In genomic region chr21:25607812-25608737, GRCh38 we compare ENCODE assay signal across 8 cellular contexts. TPM values are rescaled to one million over a fixed set of nuclear protein-coding genes. Genes with fewer than 3 reads are reported as not detected.
DNase-seq lines count a peak whose midpoint lies in the region; ATAC-seq, FAIRE-seq and TF ChIP-seq lines count a peak whose summit lies in the region.

No MANE protein-coding gene starts in this region.

- no peak for TF ChIP-seq EP300 in HepG2 (IDR thresholded peaks at IDR 0.05; ENCODE audit: low read depth in 2 of 2, low read length in 2 of 2)
- no peak for TF ChIP-seq EP300 in HepG2 (CRISPR knock-in tag; IDR thresholded peaks at IDR 0.05; ENCODE audit: borderline replicate concordance)

- H3K4me3 ChIP-seq in BJ (ENCODE audit: low read depth, low read length): peak overlapping the region; percentile 78
- H3K4me3 ChIP-seq in dorsolateral prefrontal cortex: peak overlapping the region; percentile 66 to 99 (median 87)
- peak overlapping the region; percentile 92 to 99 (median 98) for H3K4me3 ChIP-seq in HepG2 (replicated peaks in 1 of 3; ENCODE audit: insufficient read depth in 1 of 3, low read depth in 2 of 3, low read length in 3 of 3)

- intact Hi-C loops in dorsolateral prefrontal cortex (cut with DNase I) (loop anchor here (1.0 to 10.0 kb wide), 7 partner anchors 101 to 1234 kb away; partner anchors contain the start of genes ATP5PF (in 1 of the 2) and GABPA (in 1 of the 2)), HepG2 (cut with micrococcal nuclease; ENCODE audit: unreplicated experiment) (loop anchor here (1.0 kb wide), 5 partner anchors 31 to 254 kb away; partner anchors contain the start of gene JAM2)

- ATAC-seq in HG03439 (IDR thresholded peaks at IDR 0.05; ENCODE audit: unreplicated experiment) (peak; percentile 86), HepG2 (peak; percentile 88)

- no peak for TF ChIP-seq POLR2A in HepG2 (IDR thresholded peaks at IDR 0.05; ENCODE audit: insufficient read depth in 1 of 2, low read depth in 2 of 2, low read length in 2 of 2)

- DNase-seq in BJ (ENCODE audit: low read depth) (peak; percentile 10), GM19239 (ENCODE audit: insufficient read length, low spot score) (peak; percentile 48), NCI-H510A (lab: John Stamatoyannopoulos, UW) (peak; percentile 46), dorsolateral prefrontal cortex (peak; percentile 69 to 87 (median 80)), HepG2 (ENCODE audit: low spot score) (peak; percentile 69)
- peak; percentile 46 to 70 for DNase-seq in activated CD4-positive, alpha-beta T cell treated with anti-CD3 and anti-CD28 coated beads, Interleukin-2, amount 50 U/mL, for 24 hours (ENCODE audit: low read depth in 1 of 2, low spot score in 1 of 2)
- peak; percentile 63 to 73 for DNase-seq in stimulated activated CD4-positive, alpha-beta T cell treated with anti-CD3 and anti-CD28 coated beads, Interleukin-2, amount 100 ng/mL, for 48 hours

- H4K20me1 ChIP-seq in HepG2 (ENCODE audit: insufficient read depth, low read length): no peaks in the 10 kb centered on the region

- peaks cover 18% of the 10 kb centered on the region for H3K79me2 ChIP-seq in HepG2 (ENCODE audit: insufficient read depth, low read length)

- peak overlapping the region; percentile 100 for H2AFZ ChIP-seq in HepG2 (ENCODE audit: low read length)

- CTCF ChIA-PET in BJ (lab: Yijun Ruan, JAX) (interaction anchor here (0.5 to 3.4 kb wide), 29 partner anchors 9 to 1123 kb away, joined by 3 to 40 read pairs (median 4); partner anchors contain the start of genes ATP5PF, GABPA and JAM2), HepG2 (lab: Yijun Ruan, JAX; ENCODE audit: low intra/inter-chr PET ratio, low total read pairs) (interaction anchor here (0.6 to 4.7 kb wide), 6 partner anchors 31 to 1109 kb away, joined by 4 to 41 read pairs (median 8); partner anchors contain the start of gene JAM2)

- peak overlapping the region in 54 of 59 donors; percentile 35 to 92 (median 80) for H3K27ac ChIP-seq in dorsolateral prefrontal cortex
- H3K27ac ChIP-seq in HepG2 (ENCODE audit: extremely low read length, insufficient read depth, low read length): no peak overlapping the region

- POLR2A ChIA-PET in BJ (lab: Charles Lee): no interaction called here
- POLR2A ChIA-PET in HepG2 (lab: Yijun Ruan, JAX): interaction anchor here (2.3 kb wide), 1 partner anchor 127 kb away, joined by 9 read pairs; the partner anchor contains the start of genes ATP5PF and GABPA

- TF ChIP-seq RAD21 in HepG2 (CRISPR knock-in tag; IDR thresholded peaks at IDR 0.05): peak; percentile 85

- H3K27me3 ChIP-seq in BJ (ENCODE audit: control insufficient read depth, insufficient read depth, low read length) (no peaks in the 10 kb centered on the region), dorsolateral prefrontal cortex (no peaks in the 10 kb centered on the region), HepG2 (ENCODE audit: control insufficient read depth in 1 of 2, insufficient read depth in 2 of 2, low read length in 2 of 2) (no peaks in the 10 kb centered on the region; a peak in 1 of 5 replicates)

- peak; percentile 98 for FAIRE-seq in GM19239 (lab: Jason Lieb, UNC)
- peak; percentile 53 for FAIRE-seq in HepG2 (lab: Jason Lieb, UNC)

- no TSS peak for BruUV-seq in HepG2 (replicated peaks; lab: Mats Ljungman, UMichigan)

- TF ChIP-seq CTCF in BJ (IDR thresholded peaks at IDR 0.05; ENCODE audit: insufficient read depth, low read depth, low read length) (peak; percentile 86), dorsolateral prefrontal cortex (IDR thresholded peaks at IDR 0.05 in 54 of 56, conservative IDR thresholded peaks at IDR 0.05 in 2 of 56; ENCODE audit: low read depth in 1 of 56, partially characterized antibody in 56 of 56) (peak; percentile 83 to 97 (median 93)), HepG2 (CRISPR knock-in tag; IDR thresholded peaks at IDR 0.05) (peak; percentile 93)

- in situ Hi-C loops in HepG2 (cut with HindIII; ENCODE audit: extremely low pct_ligation_motif_present, low pct_unique_long_range_greater_than_20kb): loop anchor here (5.0 to 10.0 kb wide), 3 partner anchors 99 to 1107 kb away; partner anchors contain the start of genes ATP5PF and GABPA

- 7% methylated on average over 30 of the region's 32 CpGs for WGBS in HepG2 (ENCODE audit: low lambda C conversion rate)

- H3K36me3 ChIP-seq in BJ (ENCODE audit: control insufficient read depth, insufficient read depth, low read length): peaks cover 4% of the 10 kb centered on the region
- H3K36me3 ChIP-seq in HepG2 (replicated peaks in 1 of 2; ENCODE audit: control insufficient read depth in 1 of 2, insufficient read depth in 2 of 2, low read length in 2 of 2): peaks cover 2 to 18% of the 10 kb centered on the region in 2 experiments; a peak in 3 of 5 replicates

- H3K9ac ChIP-seq in HepG2 (ENCODE audit: insufficient read depth, low read depth, low read length): peak overlapping the region; percentile 95

- H3K4me2 ChIP-seq in HepG2 (ENCODE audit: low read depth, low read length): peak overlapping the region; percentile 79

- peaks cover 20% of the 10 kb centered on the region for H3K4me1 ChIP-seq in HepG2 (ENCODE audit: insufficient read depth, low read length)

- no peaks in the 10 kb centered on the region for H3K9me3 ChIP-seq in HepG2 (ENCODE audit: low read length)

TF ChIP-seq in HepG2, 621 proteins besides CTCF, POLR2A, EP300 and RAD21 (continues in another document):
- no peak for TF ChIP-seq RBAK (CRISPR knock-in tag; IDR thresholded peaks at IDR 0.05)

RNA-seq across cellular contexts. Expression of gene MRPL39, which starts 0.8 kb away (rescaled TPM):
- 11.6 and 26.4 TPM in 2 replicates for polyA plus RNA-seq in BJ (2011; rRNA removed)
- 6.2 and 6.7 TPM in 2 replicates for polyA minus RNA-seq in BJ (2011; rRNA and poly(A)+ RNA removed)
- 10 to 100 TPM; 18.7 to 35.9 (median 26.3) TPM for total RNA-seq in dorsolateral prefrontal cortex
- total RNA-seq in HepG2 (2016; rRNA removed; fragmentation: Illumina TruSeq; extraction: Trizol): 91.2 and 141 TPM in 2 replicates
- total RNA-seq in HepG2 (2016; cell fraction: cytosol; rRNA removed; fragmentation: Illumina TruSeq; extraction: Trizol; ENCODE audit: low read depth): 11.9 and 12.5 TPM in 2 replicates
- 88.8 and 142 TPM in 2 replicates for total RNA-seq in HepG2 (2016; cell fraction: insoluble cytoplasmic fraction; rRNA removed; fragmentation: Illumina TruSeq; extraction: Trizol)
- 14.3 and 18.5 TPM in 2 replicates for total RNA-seq in HepG2 (2016; cell fraction: membrane; rRNA removed; fragmentation: Illumina TruSeq; extraction: Trizol)
- total RNA-seq in HepG2 (2016; cell fraction: nucleus; rRNA removed; fragmentation: Illumina TruSeq; extraction: Trizol): 33.8 and 40.4 TPM in 2 replicates
- 19.8 and 29.1 TPM in 2 replicates for polyA plus RNA-seq in HepG2 (2011; rRNA removed)
- polyA plus RNA-seq in HepG2 (2011; cell fraction: cytosol; rRNA removed): 11.8 and 15.2 TPM in 2 replicates
- 4.5 and 5.4 TPM in 2 replicates for polyA plus RNA-seq in HepG2 (2011; cell fraction: nucleus; rRNA removed)
- polyA plus RNA-seq in HepG2 (2012): 27.8 and 42.6 TPM in 2 replicates
- 7.7 and 8.7 TPM in 2 replicates for polyA plus RNA-seq in HepG2 (2016; cell fraction: cytosol; fragmentation: Illumina TruSeq; extraction: Trizol; ENCODE audit: low read depth)
- 109 and 121 TPM in 2 replicates for polyA plus RNA-seq in HepG2 (2016; cell fraction: insoluble cytoplasmic fraction; fragmentation: Illumina TruSeq; extraction: Trizol; ENCODE audit: low read depth)
- polyA plus RNA-seq in HepG2 (2016; cell fraction: membrane; fragmentation: Illumina TruSeq; extraction: Trizol; ENCODE audit: low read depth): 9.3 and 12.6 TPM in 2 replicates
- 31.3 and 36.3 TPM in 2 replicates for polyA plus RNA-seq in HepG2 (2016; cell fraction: nucleus; fragmentation: Illumina TruSeq; extraction: Trizol; ENCODE audit: insufficient read depth, low read depth)
- 5.1 and 12.3 TPM in 2 replicates for polyA minus RNA-seq in HepG2 (2011; rRNA and poly(A)+ RNA removed; ENCODE audit: low replicate concordance)
- 11.0 and 11.9 TPM in 2 replicates for polyA minus RNA-seq in HepG2 (2011; cell fraction: cytosol; rRNA and poly(A)+ RNA removed)
- 23.2 and 30.5 TPM in 2 replicates for polyA minus RNA-seq in HepG2 (2011; cell fraction: nucleus; rRNA and poly(A)+ RNA removed)

RNA-seq across cellular contexts. Expression of gene JAM2, which starts 31.0 kb away (rescaled TPM):
- polyA plus RNA-seq in BJ (2011; rRNA removed) (0.21 and 0.58 TPM in 2 replicates), HepG2 (2011; rRNA removed) (0.04 and 0.07 TPM in 2 replicates)
- 0.10 and 0.19 TPM in 2 replicates for polyA minus RNA-seq in BJ (2011; rRNA and poly(A)+ RNA removed)
- total RNA-seq in dorsolateral prefrontal cortex (100 to 1,000 TPM in 1 of 120 experiments, 10 to 100 TPM in 119; 15.3 to 104 (median 28.2) TPM), HepG2 (2016; rRNA removed; fragmentation: Illumina TruSeq; extraction: Trizol) (not detected in 2 replicates)
- total RNA-seq in HepG2 (2016; cell fraction: cytosol; rRNA removed; fragmentation: Illumina TruSeq; extraction: Trizol; ENCODE audit: low read depth): not detected in 2 replicates
- not detected in 2 replicates for total RNA-seq in HepG2 (2016; cell fraction: insoluble cytoplasmic fraction; rRNA removed; fragmentation: Illumina TruSeq; extraction: Trizol)
- total RNA-seq in HepG2 (2016; cell fraction: membrane; rRNA removed; fragmentation: Illumina TruSeq; extraction: Trizol): not detected in 2 replicates
- total RNA-seq in HepG2 (2016; cell fraction: nucleus; rRNA removed; fragmentation: Illumina TruSeq; extraction: Trizol): not detected in 2 replicates
- polyA plus RNA-seq in HepG2 (2011; cell fraction: cytosol; rRNA removed): not detected in 2 replicates
- 0.10 TPM in 1 of 2 replicates, not detected in the other for polyA plus RNA-seq in HepG2 (2011; cell fraction: nucleus; rRNA removed)
- 0.12 TPM in 1 of 2 replicates, not detected in the other for polyA plus RNA-seq in HepG2 (2012)
- not detected in 2 replicates for polyA plus RNA-seq in HepG2 (2016; cell fraction: cytosol; fragmentation: Illumina TruSeq; extraction: Trizol; ENCODE audit: low read depth)
- not detected in 2 replicates for polyA plus RNA-seq in HepG2 (2016; cell fraction: insoluble cytoplasmic fraction; fragmentation: Illumina TruSeq; extraction: Trizol; ENCODE audit: low read depth)
- polyA plus RNA-seq in HepG2 (2016; cell fraction: membrane; fragmentation: Illumina TruSeq; extraction: Trizol; ENCODE audit: low read depth): not detected in 2 replicates
- polyA plus RNA-seq in HepG2 (2016; cell fraction: nucleus; fragmentation: Illumina TruSeq; extraction: Trizol; ENCODE audit: insufficient read depth, low read depth): not detected in 2 replicates
- not detected in 2 replicates for polyA minus RNA-seq in HepG2 (2011; rRNA and poly(A)+ RNA removed; ENCODE audit: low replicate concordance)
- not detected in 2 replicates for polyA minus RNA-seq in HepG2 (2011; cell fraction: cytosol; rRNA and poly(A)+ RNA removed)
- polyA minus RNA-seq in HepG2 (2011; cell fraction: nucleus; rRNA and poly(A)+ RNA removed): not detected in 2 replicates

Comparison
In these comparisons a context has a peak if more than half of its experiments do, and no peak if none do; other contexts are left out.
1. DNase-seq: peak in every context shown above with its lines; median percentile 80 in dorsolateral prefrontal cortex; 69 in HepG2; 68 in stimulated activated CD4-positive, alpha-beta T cell treated with anti-CD3 and anti-CD28 coated beads, Interleukin-2, amount 100 ng/mL, for 48 hours; 58 in activated CD4-positive, alpha-beta T cell treated with anti-CD3 and anti-CD28 coated beads, Interleukin-2, amount 50 U/mL, for 24 hours; 48 in GM19239; 46 in NCI-H510A; 10 in BJ.
2. RNA of gene JAM2, which starts 31.0 kb away (total RNA-seq): 15.3 to 104 TPM in dorsolateral prefrontal cortex; not detected in HepG2; every median in the first group is over 10 times any median in the second.
3. Peak in every context shown above with its lines, with median percentiles within 50 percentile points of each other: H3K4me3 ChIP-seq and CTCF ChIP-seq.